9 cellular contexts compared by ENCODE assay signal in the genomic region with DNA sequence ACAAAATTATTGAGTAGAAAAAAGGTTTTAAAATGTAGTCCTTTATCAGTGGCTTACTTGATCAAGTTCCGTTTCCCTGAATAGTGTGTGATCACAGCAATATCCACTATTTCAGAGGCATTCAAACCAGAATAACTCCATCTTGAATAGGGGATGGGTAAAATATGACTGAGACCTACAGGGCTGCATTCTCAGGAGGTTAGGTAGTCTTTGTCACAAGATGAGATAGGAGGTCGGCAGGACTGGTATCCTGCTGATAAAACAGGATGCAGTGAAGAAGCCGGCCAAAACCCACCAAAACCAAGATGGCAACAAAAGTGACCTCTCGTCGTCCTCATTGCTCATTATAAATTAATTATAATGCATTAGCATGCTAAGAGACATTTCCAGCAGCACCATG. TPM values are rescaled to one million over a fixed set of nuclear protein-coding genes. Genes with fewer than 3 reads are reported as not detected.
"Had no signal": no experiment of that assay in that cellular context is flagged by ENCODE, and none has a peak within 500 bp of the region (broad histone marks: within the 10 kb centered on the region; RNA-seq: fewer than 3 reads in every experiment).

No MANE protein-coding gene starts in this region.

- DNase-seq: IMR-90, KBM-7, KG1 had no signal

- ATAC-seq: HepG2, K562 had no signal

- H3K4me3 Mint-ChIP-seq: IgD-negative memory B cell had no signal

- H3K27ac ChIP-seq: HL-60 had no signal

- H3K27ac Mint-ChIP-seq: IgD-negative memory B cell had no signal

- H3K36me3 Mint-ChIP-seq: IgD-negative memory B cell had no signal

- H3K4me3 ChIP-seq: K562 had no signal

- H3K9me3 Mint-ChIP-seq: IgD-negative memory B cell had no signal

RNA-seq across cellular contexts. Expression of a gene that starts 27.2 kb away (rescaled TPM):
- total RNA-seq: HepG2, HT-29, HT1080, IMR-90, K562 had no signal
- polyA plus RNA-seq: HepG2, IgD-negative memory B cell, IMR-90, K562 had no signal

RNA-seq across cellular contexts. Expression of a gene that starts 32.0 kb away (rescaled TPM):
- polyA plus RNA-seq: IgD-negative memory B cell had no signal
